In the genomic region with DNA sequence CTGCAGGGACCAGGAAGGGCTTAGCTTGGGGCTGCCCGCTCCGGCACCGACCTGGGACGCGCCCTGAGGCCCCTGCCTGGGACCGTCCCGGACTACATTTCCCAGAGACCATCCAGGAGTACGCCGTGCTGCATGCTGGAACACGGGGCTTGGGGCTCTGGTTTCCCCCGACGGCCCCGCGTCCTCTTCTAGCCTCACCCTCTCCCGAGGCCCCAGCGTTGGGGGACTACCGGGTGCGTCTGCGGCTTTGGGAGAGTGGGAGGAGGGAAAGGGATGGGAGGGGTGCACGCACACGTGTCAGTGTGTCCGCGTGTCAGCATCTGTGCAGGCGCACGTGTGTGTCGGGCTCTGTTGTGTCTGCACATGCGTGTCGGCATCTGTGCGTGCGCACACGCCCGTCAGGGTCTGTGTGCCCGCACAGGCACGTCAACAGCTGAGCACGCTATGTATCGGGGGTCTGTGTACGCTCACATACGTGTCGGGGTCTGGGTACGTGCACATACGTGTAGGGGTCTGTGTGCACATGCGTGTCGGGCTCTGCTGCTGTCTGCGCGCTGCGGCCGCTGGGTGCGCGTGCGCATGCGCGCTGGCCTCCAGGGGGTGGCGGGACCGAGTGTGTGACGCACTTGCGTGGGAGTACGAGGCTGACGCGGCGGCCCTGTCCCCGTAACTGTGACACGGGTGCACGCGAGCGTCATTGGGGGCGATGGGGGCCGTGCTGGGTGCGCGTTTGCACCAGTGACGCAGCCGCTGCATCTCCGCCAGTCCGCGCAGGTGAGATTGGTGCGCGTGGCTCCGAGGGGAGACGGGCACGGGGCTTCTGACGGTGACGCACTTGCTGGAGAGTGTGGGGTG, we compare ENCODE assay signal across 1 cellular context.
A peak's percentile ranks its signal among the peaks of the same experiment; 100 is the strongest.
TF ChIP-seq lines count a peak whose summit lies in the region.

Gene ZNF331 (plus strand): TSS at position 623 of the 855 bp plus-strand sequence. CDS start 31,232 bp downstream, outside the sequence.

TF ChIP-seq in HepG2, 621 proteins besides CTCF, POLR2A, EP300 and RAD21 (continued from another document and continues in another):
- TF ChIP-seq, protein P1, sequence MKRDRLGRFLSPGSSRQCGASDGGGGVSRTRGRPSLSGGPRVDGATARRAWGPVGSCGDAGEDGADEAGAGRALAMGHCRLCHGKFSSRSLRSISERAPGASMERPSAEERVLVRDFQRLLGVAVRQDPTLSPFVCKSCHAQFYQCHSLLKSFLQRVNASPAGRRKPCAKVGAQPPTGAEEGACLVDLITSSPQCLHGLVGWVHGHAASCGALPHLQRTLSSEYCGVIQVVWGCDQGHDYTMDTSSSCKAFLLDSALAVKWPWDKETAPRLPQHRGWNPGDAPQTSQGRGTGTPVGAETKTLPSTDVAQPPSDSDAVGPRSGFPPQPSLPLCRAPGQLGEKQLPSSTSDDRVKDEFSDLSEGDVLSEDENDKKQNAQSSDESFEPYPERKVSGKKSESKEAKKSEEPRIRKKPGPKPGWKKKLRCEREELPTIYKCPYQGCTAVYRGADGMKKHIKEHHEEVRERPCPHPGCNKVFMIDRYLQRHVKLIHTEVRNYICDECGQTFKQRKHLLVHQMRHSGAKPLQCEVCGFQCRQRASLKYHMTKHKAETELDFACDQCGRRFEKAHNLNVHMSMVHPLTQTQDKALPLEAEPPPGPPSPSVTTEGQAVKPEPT (CRISPR knock-in tag; IDR thresholded peaks at IDR 0.05; ENCODE audit: low read depth): peak; percentile 42; the same call in 1 of the 2 replicates
- TF ChIP-seq RFX3 (CRISPR knock-in tag; IDR thresholded peaks at IDR 0.05) (no peak), ADNP (CRISPR knock-in tag; IDR thresholded peaks at IDR 0.05) (no peak), U2AF1 (optimal IDR thresholded peaks at IDR 0.05; ENCODE audit: low read depth, low read length) (no peak), FOXP1 (IDR thresholded peaks at IDR 0.05) (no peak), FOXP1 (CRISPR knock-in tag; IDR thresholded peaks at IDR 0.05) (no peak), SRSF1 (optimal IDR thresholded peaks at IDR 0.05; ENCODE audit: low read depth, low read length) (peak; percentile 10), ZNF577 (CRISPR knock-in tag; IDR thresholded peaks at IDR 0.05; ENCODE audit: borderline replicate concordance, low read depth) (no peak), THRA (CRISPR knock-in tag; IDR thresholded peaks at IDR 0.05; ENCODE audit: borderline replicate concordance) (no peak), ZNF780A (CRISPR knock-in tag; IDR thresholded peaks at IDR 0.05) (no peak; the same call in 1 of the 2 replicates), SALL1 (CRISPR knock-in tag; IDR thresholded peaks at IDR 0.05) (peak; percentile 89), ETV5 (CRISPR knock-in tag; IDR thresholded peaks at IDR 0.05; ENCODE audit: borderline replicate concordance) (no peak), ZNF713 (CRISPR knock-in tag; IDR thresholded peaks at IDR 0.05) (no peak), NFE2L1 (CRISPR knock-in tag; IDR thresholded peaks at IDR 0.05; ENCODE audit: borderline replicate concordance) (no peak), SKI (IDR thresholded peaks at IDR 0.05; ENCODE audit: partially characterized antibody) (no peak), TCF7 (IDR thresholded peaks at IDR 0.05; ENCODE audit: low read depth) (no peak), RAD51 (IDR thresholded peaks at IDR 0.05; ENCODE audit: borderline replicate concordance) (no peak), TSC22D2 (CRISPR knock-in tag; IDR thresholded peaks at IDR 0.05; ENCODE audit: borderline replicate concordance) (no peak), BCL6 (CRISPR knock-in tag; IDR thresholded peaks at IDR 0.05) (no peak), THAP8 (CRISPR knock-in tag; IDR thresholded peaks at IDR 0.05; ENCODE audit: borderline replicate concordance) (no peak), FOXK2 (IDR thresholded peaks at IDR 0.05) (no peak), MAFG (CRISPR knock-in tag; IDR thresholded peaks at IDR 0.05) (no peak), MEIS1 (CRISPR knock-in tag; IDR thresholded peaks at IDR 0.05; ENCODE audit: borderline replicate concordance) (peak; percentile 45; the same call in 1 of the 2 replicates), BATF2 (CRISPR knock-in tag; IDR thresholded peaks at IDR 0.05) (peak; percentile 74; the same call in 1 of the 2 replicates), ZNF138 (CRISPR knock-in tag; IDR thresholded peaks at IDR 0.05; ENCODE audit: low read depth) (no peak), ERF (CRISPR knock-in tag; IDR thresholded peaks at IDR 0.05) (no peak), KDM5A (IDR thresholded peaks at IDR 0.05; ENCODE audit: borderline replicate concordance, low read length) (no peak; the same call in 1 of the 2 replicates), ZNF674 (CRISPR knock-in tag; IDR thresholded peaks at IDR 0.05; ENCODE audit: low read depth) (no peak), RBAK (CRISPR knock-in tag; IDR thresholded peaks at IDR 0.05) (no peak), ZNF121 (CRISPR knock-in tag; IDR thresholded peaks at IDR 0.05) (no peak), ZNF567 (CRISPR knock-in tag; IDR thresholded peaks at IDR 0.05; ENCODE audit: borderline replicate concordance) (no peak)
- TF ChIP-seq, protein P2, sequence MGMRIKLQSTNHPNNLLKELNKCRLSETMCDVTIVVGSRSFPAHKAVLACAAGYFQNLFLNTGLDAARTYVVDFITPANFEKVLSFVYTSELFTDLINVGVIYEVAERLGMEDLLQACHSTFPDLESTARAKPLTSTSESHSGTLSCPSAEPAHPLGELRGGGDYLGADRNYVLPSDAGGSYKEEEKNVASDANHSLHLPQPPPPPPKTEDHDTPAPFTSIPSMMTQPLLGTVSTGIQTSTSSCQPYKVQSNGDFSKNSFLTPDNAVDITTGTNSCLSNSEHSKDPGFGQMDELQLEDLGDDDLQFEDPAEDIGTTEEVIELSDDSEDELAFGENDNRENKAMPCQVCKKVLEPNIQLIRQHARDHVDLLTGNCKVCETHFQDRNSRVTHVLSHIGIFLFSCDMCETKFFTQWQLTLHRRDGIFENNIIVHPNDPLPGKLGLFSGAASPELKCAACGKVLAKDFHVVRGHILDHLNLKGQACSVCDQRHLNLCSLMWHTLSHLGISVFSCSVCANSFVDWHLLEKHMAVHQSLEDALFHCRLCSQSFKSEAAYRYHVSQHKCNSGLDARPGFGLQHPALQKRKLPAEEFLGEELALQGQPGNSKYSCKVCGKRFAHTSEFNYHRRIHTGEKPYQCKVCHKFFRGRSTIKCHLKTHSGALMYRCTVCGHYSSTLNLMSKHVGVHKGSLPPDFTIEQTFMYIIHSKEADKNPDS (CRISPR knock-in tag; IDR thresholded peaks at IDR 0.05): no peak
- TF ChIP-seq, protein P3, sequence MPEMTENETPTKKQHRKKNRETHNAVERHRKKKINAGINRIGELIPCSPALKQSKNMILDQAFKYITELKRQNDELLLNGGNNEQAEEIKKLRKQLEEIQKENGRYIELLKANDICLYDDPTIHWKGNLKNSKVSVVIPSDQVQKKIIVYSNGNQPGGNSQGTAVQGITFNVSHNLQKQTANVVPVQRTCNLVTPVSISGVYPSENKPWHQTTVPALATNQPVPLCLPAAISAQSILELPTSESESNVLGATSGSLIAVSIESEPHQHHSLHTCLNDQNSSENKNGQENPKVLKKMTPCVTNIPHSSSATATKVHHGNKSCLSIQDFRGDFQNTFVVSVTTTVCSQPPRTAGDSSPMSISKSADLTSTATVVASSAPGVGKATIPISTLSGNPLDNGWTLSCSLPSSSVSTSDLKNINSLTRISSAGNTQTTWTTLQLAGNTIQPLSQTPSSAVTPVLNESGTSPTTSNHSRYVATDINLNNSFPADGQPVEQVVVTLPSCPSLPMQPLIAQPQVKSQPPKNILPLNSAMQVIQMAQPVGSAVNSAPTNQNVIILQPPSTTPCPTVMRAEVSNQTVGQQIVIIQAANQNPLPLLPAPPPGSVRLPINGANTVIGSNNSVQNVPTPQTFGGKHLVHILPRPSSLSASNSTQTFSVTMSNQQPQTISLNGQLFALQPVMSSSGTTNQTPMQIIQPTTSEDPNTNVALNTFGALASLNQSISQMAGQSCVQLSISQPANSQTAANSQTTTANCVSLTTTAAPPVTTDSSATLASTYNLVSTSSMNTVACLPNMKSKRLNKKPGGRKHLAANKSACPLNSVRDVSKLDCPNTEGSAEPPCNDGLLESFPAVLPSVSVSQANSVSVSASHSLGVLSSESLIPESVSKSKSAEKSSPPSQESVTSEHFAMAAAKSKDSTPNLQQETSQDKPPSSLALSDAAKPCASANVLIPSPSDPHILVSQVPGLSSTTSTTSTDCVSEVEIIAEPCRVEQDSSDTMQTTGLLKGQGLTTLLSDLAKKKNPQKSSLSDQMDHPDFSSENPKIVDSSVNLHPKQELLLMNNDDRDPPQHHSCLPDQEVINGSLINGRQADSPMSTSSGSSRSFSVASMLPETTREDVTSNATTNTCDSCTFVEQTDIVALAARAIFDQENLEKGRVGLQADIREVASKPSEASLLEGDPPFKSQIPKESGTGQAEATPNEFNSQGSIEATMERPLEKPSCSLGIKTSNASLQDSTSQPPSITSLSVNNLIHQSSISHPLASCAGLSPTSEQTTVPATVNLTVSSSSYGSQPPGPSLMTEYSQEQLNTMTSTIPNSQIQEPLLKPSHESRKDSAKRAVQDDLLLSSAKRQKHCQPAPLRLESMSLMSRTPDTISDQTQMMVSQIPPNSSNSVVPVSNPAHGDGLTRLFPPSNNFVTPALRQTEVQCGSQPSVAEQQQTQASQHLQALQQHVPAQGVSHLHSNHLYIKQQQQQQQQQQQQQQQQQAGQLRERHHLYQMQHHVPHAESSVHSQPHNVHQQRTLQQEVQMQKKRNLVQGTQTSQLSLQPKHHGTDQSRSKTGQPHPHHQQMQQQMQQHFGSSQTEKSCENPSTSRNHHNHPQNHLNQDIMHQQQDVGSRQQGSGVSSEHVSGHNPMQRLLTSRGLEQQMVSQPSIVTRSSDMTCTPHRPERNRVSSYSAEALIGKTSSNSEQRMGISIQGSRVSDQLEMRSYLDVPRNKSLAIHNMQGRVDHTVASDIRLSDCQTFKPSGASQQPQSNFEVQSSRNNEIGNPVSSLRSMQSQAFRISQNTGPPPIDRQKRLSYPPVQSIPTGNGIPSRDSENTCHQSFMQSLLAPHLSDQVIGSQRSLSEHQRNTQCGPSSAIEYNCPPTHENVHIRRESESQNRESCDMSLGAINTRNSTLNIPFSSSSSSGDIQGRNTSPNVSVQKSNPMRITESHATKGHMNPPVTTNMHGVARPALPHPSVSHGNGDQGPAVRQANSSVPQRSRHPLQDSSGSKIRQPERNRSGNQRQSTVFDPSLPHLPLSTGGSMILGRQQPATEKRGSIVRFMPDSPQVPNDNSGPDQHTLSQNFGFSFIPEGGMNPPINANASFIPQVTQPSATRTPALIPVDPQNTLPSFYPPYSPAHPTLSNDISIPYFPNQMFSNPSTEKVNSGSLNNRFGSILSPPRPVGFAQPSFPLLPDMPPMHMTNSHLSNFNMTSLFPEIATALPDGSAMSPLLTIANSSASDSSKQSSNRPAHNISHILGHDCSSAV (CRISPR knock-in tag; IDR thresholded peaks at IDR 0.05; ENCODE audit: borderline replicate concordance): no peak
- TF ChIP-seq, protein P4, sequence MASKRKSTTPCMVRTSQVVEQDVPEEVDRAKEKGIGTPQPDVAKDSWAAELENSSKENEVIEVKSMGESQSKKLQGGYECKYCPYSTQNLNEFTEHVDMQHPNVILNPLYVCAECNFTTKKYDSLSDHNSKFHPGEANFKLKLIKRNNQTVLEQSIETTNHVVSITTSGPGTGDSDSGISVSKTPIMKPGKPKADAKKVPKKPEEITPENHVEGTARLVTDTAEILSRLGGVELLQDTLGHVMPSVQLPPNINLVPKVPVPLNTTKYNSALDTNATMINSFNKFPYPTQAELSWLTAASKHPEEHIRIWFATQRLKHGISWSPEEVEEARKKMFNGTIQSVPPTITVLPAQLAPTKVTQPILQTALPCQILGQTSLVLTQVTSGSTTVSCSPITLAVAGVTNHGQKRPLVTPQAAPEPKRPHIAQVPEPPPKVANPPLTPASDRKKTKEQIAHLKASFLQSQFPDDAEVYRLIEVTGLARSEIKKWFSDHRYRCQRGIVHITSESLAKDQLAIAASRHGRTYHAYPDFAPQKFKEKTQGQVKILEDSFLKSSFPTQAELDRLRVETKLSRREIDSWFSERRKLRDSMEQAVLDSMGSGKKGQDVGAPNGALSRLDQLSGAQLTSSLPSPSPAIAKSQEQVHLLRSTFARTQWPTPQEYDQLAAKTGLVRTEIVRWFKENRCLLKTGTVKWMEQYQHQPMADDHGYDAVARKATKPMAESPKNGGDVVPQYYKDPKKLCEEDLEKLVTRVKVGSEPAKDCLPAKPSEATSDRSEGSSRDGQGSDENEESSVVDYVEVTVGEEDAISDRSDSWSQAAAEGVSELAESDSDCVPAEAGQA (IDR thresholded peaks at IDR 0.05; ENCODE audit: low read depth): no peak
- TF ChIP-seq, protein P4 (CRISPR knock-in tag; IDR thresholded peaks at IDR 0.05; ENCODE audit: borderline replicate concordance): no peak
